Comparison of ENCODE assay signal across 13 cellular contexts in the genomic region with DNA sequence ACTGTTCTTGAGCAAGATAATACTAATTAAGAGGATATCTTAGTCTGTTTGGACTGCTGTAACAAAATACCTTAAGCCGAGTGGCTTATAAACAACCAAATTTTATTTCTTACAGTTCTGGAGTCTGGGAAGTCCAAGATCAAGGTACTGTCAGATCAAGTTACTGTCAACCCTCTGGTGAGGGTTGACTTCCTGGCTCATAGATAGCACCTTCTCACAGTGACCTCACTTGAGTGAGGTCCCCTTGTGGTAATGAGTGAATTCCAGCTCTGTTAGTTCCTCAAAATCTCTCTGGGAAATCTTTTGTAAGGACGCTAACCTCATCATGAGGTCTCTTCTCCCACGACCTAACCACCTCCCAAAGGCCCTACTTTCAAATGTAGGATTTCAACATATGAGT.
"Had no signal": no experiment of that assay in that cellular context is flagged by ENCODE, and none has a peak within 500 bp of the region (broad histone marks: within the 10 kb centered on the region; RNA-seq: fewer than 3 reads in every experiment).

No MANE protein-coding gene starts in this region.

- H3K4me3 ChIP-seq: body of pancreas, smooth muscle cell, tibial artery had no signal

- H3K27ac ChIP-seq: body of pancreas, epithelial cell of prostate, tibial artery had no signal

- H3K27me3 ChIP-seq: body of pancreas, tibial artery had no signal

- H3K9me3 ChIP-seq: body of pancreas, tibial artery had no signal

- H3K36me3 ChIP-seq: tibial artery had no signal

- DNase-seq: activated CD4-positive, alpha-beta T cell treated with anti-CD3 and anti-CD28 coated beads, Interleukin-2, amount 50 U/mL, for 1 hour; activated effector memory CD4-positive, alpha-beta T cell treated with Interleukin-2 at 50 U/mL for 16 hours; activated T-cell treated with anti-CD3 and anti-CD28 coated beads, Interleukin-2, amount 50 U/mL, for 24 hours; body of pancreas; central memory CD4-positive, alpha-beta T cell; cortex of kidney; effector CD8-positive, alpha-beta T cell; naive thymus-derived CD4-positive, alpha-beta T cell; posterior cingulate gyrus; right cardiac atrium; tibial artery had no signal

- H3K4me2 ChIP-seq: smooth muscle cell had no signal

- H3K4me1 ChIP-seq: tibial artery had no signal
